ENCODE assay signal across 15 cellular contexts in genomic region chr2:45668509-45668908, GRCh38.
"Had no signal": no experiment of that assay in that cellular context is flagged by ENCODE, and none has a peak within 500 bp of the region (broad histone marks: within the 10 kb centered on the region; RNA-seq: fewer than 3 reads in every experiment).

No MANE protein-coding gene starts in this region.

- H3K27ac Mint-ChIP-seq: activated naive CD4-positive, alpha-beta T cell treated with anti-CD3 and anti-CD28 coated beads for 36 hours; activated T-helper 17 cell treated with anti-CD3 and anti-CD28 coated beads, Interleukin-2, amount 50 U/mL, for 72 hours; stimulated activated naive CD8-positive, alpha-beta T cell treated with anti-CD3 and anti-CD28 coated beads, Interleukin-15, amount 100 ng/mL, for 72 hours had no signal

- H3K36me3 ChIP-seq: colonic mucosa, esophagus muscularis mucosa, left lung, prostate gland, spleen, thoracic aorta had no signal

- H3K4me3 ChIP-seq: colonic mucosa, esophagus muscularis mucosa, left lung, prostate gland, spleen, thoracic aorta had no signal

- H3K9me3 ChIP-seq: colonic mucosa, esophagus muscularis mucosa, left lung, prostate gland, spleen, thoracic aorta had no signal

- H3K27me3 ChIP-seq: colonic mucosa, esophagus muscularis mucosa, left lung, spleen had no signal

- H3K9me3 Mint-ChIP-seq: activated naive CD4-positive, alpha-beta T cell treated with anti-CD3 and anti-CD28 coated beads for 36 hours; activated naive CD8-positive, alpha-beta T cell treated with anti-CD3 and anti-CD28 coated beads, Interleukin-2, amount 50 U/mL, for 24 hours; activated T-helper 17 cell treated with anti-CD3 and anti-CD28 coated beads, Interleukin-2, amount 50 U/mL, for 72 hours; stimulated activated naive CD8-positive, alpha-beta T cell treated with anti-CD3 and anti-CD28 coated beads, Interleukin-15, amount 100 ng/mL, for 72 hours had no signal

- H3K4me1 ChIP-seq: colonic mucosa, prostate gland had no signal

- H3K27me3 Mint-ChIP-seq: activated naive CD8-positive, alpha-beta T cell treated with anti-CD3 and anti-CD28 coated beads, Interleukin-2, amount 50 U/mL, for 24 hours; activated T-helper 17 cell treated with anti-CD3 and anti-CD28 coated beads, Interleukin-2, amount 50 U/mL, for 72 hours; stimulated activated naive CD8-positive, alpha-beta T cell treated with anti-CD3 and anti-CD28 coated beads, Interleukin-15, amount 100 ng/mL, for 72 hours had no signal

- H3K27ac ChIP-seq: colonic mucosa, esophagus muscularis mucosa, prostate gland, thoracic aorta had no signal

- H3K4me3 Mint-ChIP-seq: activated naive CD4-positive, alpha-beta T cell treated with anti-CD3 and anti-CD28 coated beads for 36 hours; activated naive CD8-positive, alpha-beta T cell treated with anti-CD3 and anti-CD28 coated beads, Interleukin-2, amount 50 U/mL, for 24 hours; activated T-helper 17 cell treated with anti-CD3 and anti-CD28 coated beads, Interleukin-2, amount 50 U/mL, for 72 hours; stimulated activated naive CD8-positive, alpha-beta T cell treated with anti-CD3 and anti-CD28 coated beads, Interleukin-15, amount 100 ng/mL, for 72 hours had no signal

- DNase-seq: activated CD4-positive, alpha-beta T cell treated with anti-CD3 and anti-CD28 coated beads, Interleukin-2, amount 50 U/mL, for 1 hour; activated naive CD4-positive, alpha-beta T cell treated with anti-CD3 and anti-CD28 coated beads for 36 hours; activated naive CD8-positive, alpha-beta T cell treated with anti-CD3 and anti-CD28 coated beads, Interleukin-2, amount 50 U/mL, for 24 hours; central memory CD4-positive, alpha-beta T cell; colonic mucosa; kidney; left lung; spleen; stimulated activated naive CD8-positive, alpha-beta T cell treated with anti-CD3 and anti-CD28 coated beads, Interleukin-15, amount 100 ng/mL, for 72 hours; T-helper 1 cell; T1000 had no signal
